ENCODE assay signal across 1 cellular context in the genomic region with DNA sequence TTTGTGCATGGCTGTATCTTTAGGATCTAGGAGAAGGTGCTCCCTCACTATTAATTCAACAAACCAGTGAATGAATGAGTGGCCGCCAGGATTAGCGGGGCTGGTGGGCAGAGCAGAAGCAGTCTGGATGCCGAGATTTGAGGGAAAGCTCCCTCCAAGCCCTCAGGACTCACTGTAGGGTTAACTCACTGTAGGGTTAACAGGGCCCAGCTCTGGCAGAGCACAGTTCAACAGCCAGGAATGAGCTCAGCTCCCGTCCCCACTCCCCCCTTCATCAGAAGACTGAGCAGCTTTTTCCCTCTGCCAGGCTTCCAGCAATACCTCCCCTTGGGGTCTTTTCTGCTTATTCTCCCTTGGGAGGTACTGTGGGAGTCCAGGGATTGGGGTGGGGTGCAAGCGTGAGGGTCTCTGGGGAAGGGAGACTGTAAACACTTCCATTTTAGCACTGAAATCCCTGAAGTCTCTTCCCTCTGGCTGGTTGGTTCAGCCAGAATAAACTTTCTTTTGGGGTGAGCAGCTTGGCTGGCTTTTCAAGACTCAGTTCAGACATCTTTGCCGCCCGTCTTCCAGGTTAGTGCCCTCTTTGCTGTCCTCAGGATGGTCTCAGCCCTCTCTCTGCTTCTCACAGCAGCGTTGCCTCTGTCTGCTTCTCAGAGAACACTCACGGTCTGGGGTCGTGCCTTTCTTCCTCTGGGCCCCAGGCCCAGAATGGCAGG.
TF ChIP-seq lines count a peak whose summit lies in the region.

No MANE protein-coding gene starts in this region.

TF ChIP-seq in GM23338, 12 proteins besides CTCF, POLR2A, EP300 and RAD21:
- TF ChIP-seq EZH2phosphoT487 (IDR thresholded peaks at IDR 0.05; ENCODE audit: unreplicated experiment) (no peak), NANOG (IDR thresholded peaks at IDR 0.05; ENCODE audit: borderline replicate concordance) (no peak), ZNF331 (CRISPR knock-in tag; IDR thresholded peaks at IDR 0.05; ENCODE audit: low read depth) (no peak), POLR2AphosphoS5 (IDR thresholded peaks at IDR 0.05; ENCODE audit: low read depth) (no peak), ZNF114 (CRISPR knock-in tag; IDR thresholded peaks at IDR 0.05) (no peak), JUNB (IDR thresholded peaks at IDR 0.05; ENCODE audit: unreplicated experiment) (no peak), CREB1 (CRISPR knock-in tag; IDR thresholded peaks at IDR 0.05; ENCODE audit: low read depth) (no peak), STAT1 (IDR thresholded peaks at IDR 0.05; ENCODE audit: unreplicated experiment) (no peak), EZH2 (IDR thresholded peaks at IDR 0.05; ENCODE audit: low read depth, unreplicated experiment) (no peak)
- TF ChIP-seq, protein P1, sequence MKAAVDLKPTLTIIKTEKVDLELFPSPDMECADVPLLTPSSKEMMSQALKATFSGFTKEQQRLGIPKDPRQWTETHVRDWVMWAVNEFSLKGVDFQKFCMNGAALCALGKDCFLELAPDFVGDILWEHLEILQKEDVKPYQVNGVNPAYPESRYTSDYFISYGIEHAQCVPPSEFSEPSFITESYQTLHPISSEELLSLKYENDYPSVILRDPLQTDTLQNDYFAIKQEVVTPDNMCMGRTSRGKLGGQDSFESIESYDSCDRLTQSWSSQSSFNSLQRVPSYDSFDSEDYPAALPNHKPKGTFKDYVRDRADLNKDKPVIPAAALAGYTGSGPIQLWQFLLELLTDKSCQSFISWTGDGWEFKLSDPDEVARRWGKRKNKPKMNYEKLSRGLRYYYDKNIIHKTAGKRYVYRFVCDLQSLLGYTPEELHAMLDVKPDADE (IDR thresholded peaks at IDR 0.05), result no peak
- TF ChIP-seq, protein P2, sequence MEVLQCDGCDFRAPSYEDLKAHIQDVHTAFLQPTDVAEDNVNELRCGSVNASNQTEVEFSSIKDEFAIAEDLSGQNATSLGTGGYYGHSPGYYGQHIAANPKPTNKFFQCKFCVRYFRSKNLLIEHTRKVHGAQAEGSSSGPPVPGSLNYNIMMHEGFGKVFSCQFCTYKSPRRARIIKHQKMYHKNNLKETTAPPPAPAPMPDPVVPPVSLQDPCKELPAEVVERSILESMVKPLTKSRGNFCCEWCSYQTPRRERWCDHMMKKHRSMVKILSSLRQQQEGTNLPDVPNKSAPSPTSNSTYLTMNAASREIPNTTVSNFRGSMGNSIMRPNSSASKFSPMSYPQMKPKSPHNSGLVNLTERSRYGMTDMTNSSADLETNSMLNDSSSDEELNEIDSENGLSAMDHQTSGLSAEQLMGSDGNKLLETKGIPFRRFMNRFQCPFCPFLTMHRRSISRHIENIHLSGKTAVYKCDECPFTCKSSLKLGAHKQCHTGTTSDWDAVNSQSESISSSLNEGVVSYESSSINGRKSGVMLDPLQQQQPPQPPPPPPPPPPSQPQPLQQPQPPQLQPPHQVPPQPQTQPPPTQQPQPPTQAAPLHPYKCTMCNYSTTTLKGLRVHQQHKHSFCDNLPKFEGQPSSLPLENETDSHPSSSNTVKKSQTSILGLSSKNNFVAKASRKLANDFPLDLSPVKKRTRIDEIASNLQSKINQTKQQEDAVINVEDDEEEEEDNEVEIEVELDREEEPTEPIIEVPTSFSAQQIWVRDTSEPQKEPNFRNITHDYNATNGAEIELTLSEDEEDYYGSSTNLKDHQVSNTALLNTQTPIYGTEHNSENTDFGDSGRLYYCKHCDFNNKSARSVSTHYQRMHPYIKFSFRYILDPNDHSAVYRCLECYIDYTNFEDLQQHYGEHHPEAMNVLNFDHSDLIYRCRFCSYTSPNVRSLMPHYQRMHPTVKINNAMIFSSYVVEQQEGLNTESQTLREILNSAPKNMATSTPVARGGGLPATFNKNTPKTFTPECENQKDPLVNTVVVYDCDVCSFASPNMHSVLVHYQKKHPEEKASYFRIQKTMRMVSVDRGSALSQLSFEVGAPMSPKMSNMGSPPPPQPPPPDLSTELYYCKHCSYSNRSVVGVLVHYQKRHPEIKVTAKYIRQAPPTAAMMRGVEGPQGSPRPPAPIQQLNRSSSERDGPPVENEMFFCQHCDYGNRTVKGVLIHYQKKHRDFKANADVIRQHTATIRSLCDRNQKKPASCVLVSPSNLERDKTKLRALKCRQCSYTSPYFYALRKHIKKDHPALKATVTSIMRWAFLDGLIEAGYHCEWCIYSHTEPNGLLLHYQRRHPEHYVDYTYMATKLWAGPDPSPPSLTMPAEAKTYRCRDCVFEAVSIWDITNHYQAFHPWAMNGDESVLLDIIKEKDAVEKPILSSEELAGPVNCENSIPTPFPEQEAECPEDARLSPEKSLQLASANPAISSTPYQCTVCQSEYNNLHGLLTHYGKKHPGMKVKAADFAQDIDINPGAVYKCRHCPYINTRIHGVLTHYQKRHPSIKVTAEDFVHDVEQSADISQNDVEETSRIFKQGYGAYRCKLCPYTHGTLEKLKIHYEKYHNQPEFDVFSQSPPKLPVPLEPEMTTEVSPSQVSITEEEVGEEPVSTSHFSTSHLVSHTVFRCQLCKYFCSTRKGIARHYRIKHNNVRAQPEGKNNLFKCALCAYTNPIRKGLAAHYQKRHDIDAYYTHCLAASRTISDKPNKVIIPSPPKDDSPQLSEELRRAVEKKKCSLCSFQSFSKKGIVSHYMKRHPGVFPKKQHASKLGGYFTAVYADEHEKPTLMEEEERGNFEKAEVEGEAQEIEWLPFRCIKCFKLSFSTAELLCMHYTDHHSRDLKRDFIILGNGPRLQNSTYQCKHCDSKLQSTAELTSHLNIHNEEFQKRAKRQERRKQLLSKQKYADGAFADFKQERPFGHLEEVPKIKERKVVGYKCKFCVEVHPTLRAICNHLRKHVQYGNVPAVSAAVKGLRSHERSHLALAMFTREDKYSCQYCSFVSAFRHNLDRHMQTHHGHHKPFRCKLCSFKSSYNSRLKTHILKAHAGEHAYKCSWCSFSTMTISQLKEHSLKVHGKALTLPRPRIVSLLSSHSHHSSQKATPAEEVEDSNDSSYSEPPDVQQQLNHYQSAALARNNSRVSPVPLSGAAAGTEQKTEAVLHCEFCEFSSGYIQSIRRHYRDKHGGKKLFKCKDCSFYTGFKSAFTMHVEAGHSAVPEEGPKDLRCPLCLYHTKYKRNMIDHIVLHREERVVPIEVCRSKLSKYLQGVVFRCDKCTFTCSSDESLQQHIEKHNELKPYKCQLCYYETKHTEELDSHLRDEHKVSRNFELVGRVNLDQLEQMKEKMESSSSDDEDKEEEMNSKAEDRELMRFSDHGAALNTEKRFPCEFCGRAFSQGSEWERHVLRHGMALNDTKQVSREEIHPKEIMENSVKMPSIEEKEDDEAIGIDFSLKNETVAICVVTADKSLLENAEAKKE (CRISPR knock-in tag; IDR thresholded peaks at IDR 0.05), result no peak
- TF ChIP-seq, protein P3, sequence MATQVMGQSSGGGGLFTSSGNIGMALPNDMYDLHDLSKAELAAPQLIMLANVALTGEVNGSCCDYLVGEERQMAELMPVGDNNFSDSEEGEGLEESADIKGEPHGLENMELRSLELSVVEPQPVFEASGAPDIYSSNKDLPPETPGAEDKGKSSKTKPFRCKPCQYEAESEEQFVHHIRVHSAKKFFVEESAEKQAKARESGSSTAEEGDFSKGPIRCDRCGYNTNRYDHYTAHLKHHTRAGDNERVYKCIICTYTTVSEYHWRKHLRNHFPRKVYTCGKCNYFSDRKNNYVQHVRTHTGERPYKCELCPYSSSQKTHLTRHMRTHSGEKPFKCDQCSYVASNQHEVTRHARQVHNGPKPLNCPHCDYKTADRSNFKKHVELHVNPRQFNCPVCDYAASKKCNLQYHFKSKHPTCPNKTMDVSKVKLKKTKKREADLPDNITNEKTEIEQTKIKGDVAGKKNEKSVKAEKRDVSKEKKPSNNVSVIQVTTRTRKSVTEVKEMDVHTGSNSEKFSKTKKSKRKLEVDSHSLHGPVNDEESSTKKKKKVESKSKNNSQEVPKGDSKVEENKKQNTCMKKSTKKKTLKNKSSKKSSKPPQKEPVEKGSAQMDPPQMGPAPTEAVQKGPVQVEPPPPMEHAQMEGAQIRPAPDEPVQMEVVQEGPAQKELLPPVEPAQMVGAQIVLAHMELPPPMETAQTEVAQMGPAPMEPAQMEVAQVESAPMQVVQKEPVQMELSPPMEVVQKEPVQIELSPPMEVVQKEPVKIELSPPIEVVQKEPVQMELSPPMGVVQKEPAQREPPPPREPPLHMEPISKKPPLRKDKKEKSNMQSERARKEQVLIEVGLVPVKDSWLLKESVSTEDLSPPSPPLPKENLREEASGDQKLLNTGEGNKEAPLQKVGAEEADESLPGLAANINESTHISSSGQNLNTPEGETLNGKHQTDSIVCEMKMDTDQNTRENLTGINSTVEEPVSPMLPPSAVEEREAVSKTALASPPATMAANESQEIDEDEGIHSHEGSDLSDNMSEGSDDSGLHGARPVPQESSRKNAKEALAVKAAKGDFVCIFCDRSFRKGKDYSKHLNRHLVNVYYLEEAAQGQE (IDR thresholded peaks at IDR 0.05; ENCODE audit: unreplicated experiment), result no peak
